25 cellular contexts compared by ENCODE assay signal in genomic region chr7:97734255-97734654, GRCh38. TPM values are rescaled to one million over a fixed set of nuclear protein-coding genes. Genes with fewer than 3 reads are reported as not detected.
"Had no signal": no experiment of that assay in that cellular context is flagged by ENCODE, and none has a peak within 500 bp of the region (broad histone marks: within the 10 kb centered on the region; RNA-seq: fewer than 3 reads in every experiment).

No MANE protein-coding gene starts in this region.

- H3K9me3 ChIP-seq: esophagus muscularis mucosa, gastroesophageal sphincter, heart left ventricle, left lung, SJSA1, thoracic aorta, upper lobe of left lung had no signal

- H3K9me3 Mint-ChIP-seq: activated CD4-positive, alpha-beta T cell treated with anti-CD3 and anti-CD28 coated beads, Interleukin-2, amount 10 ng/mL, durations not matched to agents 7 days and 5 days; activated naive CD4-positive, alpha-beta T cell treated with anti-CD3 and anti-CD28 coated beads, Interleukin-2, amount 50 U/mL, for 72 hours; activated T-helper 17 cell treated with anti-CD3 and anti-CD28 coated beads, Interleukin-2, amount 50 U/mL, for 72 hours; effector memory CD8-positive, alpha-beta T cell had no signal

- H3K4me1 Mint-ChIP-seq: activated T-helper 17 cell treated with anti-CD3 and anti-CD28 coated beads, Interleukin-2, amount 50 U/mL, for 72 hours had no signal

- H3K4me3 Mint-ChIP-seq: activated CD4-positive, alpha-beta T cell treated with anti-CD3 and anti-CD28 coated beads, Interleukin-2, amount 10 ng/mL, durations not matched to agents 7 days and 5 days; activated CD8-positive, alpha-beta T cell treated with anti-CD3 and anti-CD28 coated beads, Interleukin-2, amount 10 ng/mL, durations not matched to agents 7 days and 5 days; activated T-helper 17 cell treated with anti-CD3 and anti-CD28 coated beads, Interleukin-2, amount 50 U/mL, for 72 hours; effector memory CD8-positive, alpha-beta T cell had no signal

- H3K9ac ChIP-seq: parathyroid adenoma had no signal

- H3K36me3 Mint-ChIP-seq: naive thymus-derived CD4-positive, alpha-beta T cell had no signal

- DNase-seq: activated CD4-positive, alpha-beta T cell treated with anti-CD3 and anti-CD28 coated beads, Interleukin-2, amount 10 ng/mL, durations not matched to agents 7 days and 5 days; activated CD4-positive, CD25-positive, alpha-beta regulatory T cell treated with anti-CD3 and anti-CD28 coated beads, Interleukin-2, amount 50 U/mL, for 72 hours; activated CD8-positive, alpha-beta T cell treated with anti-CD3 and anti-CD28 coated beads, Interleukin-2, amount 10 ng/mL, durations not matched to agents 7 days and 5 days; activated T-cell treated with anti-CD3 and anti-CD28 coated beads, Interleukin-2, amount 50 U/mL, for 1 hour; central memory CD4-positive, alpha-beta T cell; effector memory CD8-positive, alpha-beta T cell; heart left ventricle; kidney glomerular epithelial cell; naive thymus-derived CD4-positive, alpha-beta T cell; stimulated activated CD4-positive, alpha-beta T cell treated with anti-CD3 and anti-CD28 coated beads, Interleukin-2, amount 100 ng/mL, for 48 hours; stimulated activated CD8-positive, alpha-beta memory T cell treated with anti-CD3 and anti-CD28 coated beads, Interleukin-4, amount 100 ng/mL, for 48 hours; stimulated activated naive CD4-positive, alpha-beta T cell treated with Interleukin-2 at 50 U/mL for 16 hours; SW 1271 had no signal

- H3K4me1 ChIP-seq: parathyroid adenoma, SJSA1 had no signal

- H3K27ac ChIP-seq: esophagus muscularis mucosa, gastroesophageal sphincter, heart left ventricle, left lung, parathyroid adenoma, SJSA1, thoracic aorta, upper lobe of left lung had no signal

- H3K79me2 ChIP-seq: parathyroid adenoma had no signal

- H3K36me3 ChIP-seq: esophagus muscularis mucosa, gastroesophageal sphincter, heart left ventricle, left lung, SJSA1, thoracic aorta, upper lobe of left lung had no signal

- ATAC-seq: activated CD8-positive, alpha-beta T cell treated with anti-CD3 and anti-CD28 coated beads, Interleukin-2, amount 10 ng/mL, durations not matched to agents 7 days and 5 days; activated T-helper 17 cell treated with anti-CD3 and anti-CD28 coated beads, Interleukin-2, amount 50 U/mL, for 72 hours; effector memory CD8-positive, alpha-beta T cell; gastroesophageal sphincter; heart left ventricle; left lung; naive thymus-derived CD4-positive, alpha-beta T cell had no signal

- H3K4me3 ChIP-seq: left lung, lung, SJSA1, thoracic aorta, upper lobe of left lung had no signal

- H3K27ac Mint-ChIP-seq: activated CD4-positive, alpha-beta T cell treated with anti-CD3 and anti-CD28 coated beads, Interleukin-2, amount 10 ng/mL, durations not matched to agents 7 days and 5 days; activated CD8-positive, alpha-beta T cell treated with anti-CD3 and anti-CD28 coated beads, Interleukin-2, amount 10 ng/mL, durations not matched to agents 7 days and 5 days; activated naive CD4-positive, alpha-beta T cell treated with anti-CD3 and anti-CD28 coated beads, Interleukin-2, amount 50 U/mL, for 72 hours; activated T-helper 17 cell treated with anti-CD3 and anti-CD28 coated beads, Interleukin-2, amount 50 U/mL, for 72 hours; effector memory CD8-positive, alpha-beta T cell had no signal

- H2AFZ ChIP-seq: parathyroid adenoma had no signal

RNA-seq across cellular contexts. Expression of gene TAC1, which starts 2.4 kb away (rescaled TPM):
- total RNA-seq: activated CD4-positive, alpha-beta T cell treated with anti-CD3 and anti-CD28 coated beads, Interleukin-2, amount 10 ng/mL, durations not matched to agents 7 days and 5 days; activated CD8-positive, alpha-beta T cell treated with anti-CD3 and anti-CD28 coated beads, Interleukin-2, amount 10 ng/mL, durations not matched to agents 7 days and 5 days; activated T-helper 17 cell treated with anti-CD3 and anti-CD28 coated beads, Interleukin-2, amount 50 U/mL, for 72 hours; dermis microvascular lymphatic vessel endothelial cell; heart left ventricle; left lung; lung; naive thymus-derived CD4-positive, alpha-beta T cell; SJSA1; T-helper 2 cell treated with Interferon-gamma antibody and Interleukin-4, amounts not matched to agents 100 ng/mL and 5 ng/mL, for 36 hours had no signal
- polyA plus RNA-seq: naive thymus-derived CD4-positive, alpha-beta T cell had no signal
